11 cellular contexts compared by ENCODE assay signal in the genomic region with DNA sequence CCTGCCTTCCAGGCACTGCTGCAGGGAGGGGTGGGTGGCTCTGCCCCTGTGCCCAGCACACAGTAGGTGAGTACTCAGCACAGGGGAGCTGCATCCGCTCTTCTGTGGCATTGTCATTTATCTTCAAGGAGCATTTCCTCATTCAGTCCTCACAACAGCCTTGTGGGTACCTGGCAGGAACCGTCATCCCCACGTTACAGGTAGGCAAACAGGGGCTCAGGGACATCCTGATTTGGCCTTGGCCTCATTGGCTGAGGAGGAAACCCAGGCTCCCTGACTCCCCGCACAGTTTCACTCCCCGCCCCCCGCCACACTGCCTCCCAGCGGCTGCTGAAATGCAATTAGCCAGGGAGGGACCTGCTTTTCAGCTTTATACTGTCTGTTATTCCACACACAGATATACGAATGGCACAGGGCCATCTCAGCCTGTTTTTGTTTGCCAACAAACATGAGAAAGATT. TPM values are rescaled to one million over a fixed set of nuclear protein-coding genes. Genes with fewer than 3 reads are reported as not detected.
A peak's percentile ranks its signal among the peaks of the same experiment; 100 is the strongest.
DNase-seq lines count a peak whose midpoint lies in the region; ATAC-seq and TF ChIP-seq lines count a peak whose summit lies in the region.
"Had no signal": no experiment of that assay in that cellular context is flagged by ENCODE, and none has a peak within 500 bp of the region (broad histone marks: within the 10 kb centered on the region; RNA-seq: fewer than 3 reads in every experiment).

No MANE protein-coding gene starts in this region.

- CTCF ChIA-PET in MCF 10A (lab: Yijun Ruan, JAX): no interaction called here

- ATAC-seq in HG03039 (IDR thresholded peaks at IDR 0.05; ENCODE audit: unreplicated experiment): no peak

- H3K4me3 Mint-ChIP-seq in type B pancreatic cell: no peak overlapping the region
- no peak overlapping the region for H3K4me3 Mint-ChIP-seq in MCF 10A (ENCODE audit: unreplicated experiment)

- peaks cover 50% of the 10 kb centered on the region for H3K4me1 Mint-ChIP-seq in type B pancreatic cell (ENCODE audit: unreplicated experiment)
- H3K4me1 Mint-ChIP-seq in MCF 10A (ENCODE audit: insufficient read depth, unreplicated experiment): peaks cover 7% of the 10 kb centered on the region

- peak overlapping the region; percentile 24 for H3K27ac Mint-ChIP-seq in type B pancreatic cell
- no peak overlapping the region for H3K27ac Mint-ChIP-seq in MCF 10A (ENCODE audit: low read depth, unreplicated experiment)
- H3K27ac Mint-ChIP-seq: activated naive CD4-positive, alpha-beta T cell treated with anti-CD3 and anti-CD28 coated beads, Interleukin-2, amount 50 U/mL, for 72 hours had no signal

- H3K27me3 Mint-ChIP-seq in type B pancreatic cell (no peaks in the 10 kb centered on the region), MCF 10A (ENCODE audit: insufficient read depth, unreplicated experiment) (peaks cover 30% of the 10 kb centered on the region)

- intact Hi-C loops in MCF 10A (cut with micrococcal nuclease): no loop called here

- POLR2A ChIA-PET in MCF 10A (lab: Yijun Ruan, JAX): no interaction called here

- no peaks in the 10 kb centered on the region for H3K9me3 Mint-ChIP-seq in type B pancreatic cell
- no peaks in the 10 kb centered on the region for H3K9me3 Mint-ChIP-seq in MCF 10A (ENCODE audit: unreplicated experiment)
- H3K9me3 Mint-ChIP-seq: activated naive CD4-positive, alpha-beta T cell treated with anti-CD3 and anti-CD28 coated beads, Interleukin-2, amount 50 U/mL, for 72 hours had no signal

- TF ChIP-seq CTCF in type B pancreatic cell (conservative IDR thresholded peaks at IDR 0.05) (no peak), MCF 10A (IDR thresholded peaks at IDR 0.05; ENCODE audit: unreplicated experiment) (no peak)

- BruUV-seq in MCF 10A (replicated peaks; lab: Mats Ljungman, UMichigan): no TSS peak

- DNase-seq in stimulated activated CD4-positive, alpha-beta T cell treated with anti-CD3 and anti-CD28 coated beads, Interleukin-12 subunit alpha, Interleukin-12 subunit beta, amount 100 ng/mL, for 4 hours: peak; percentile 4
- no peak for DNase-seq in stimulated activated CD4-positive, alpha-beta T cell treated with anti-CD3 and anti-CD28 coated beads, Interleukin-4, amount 100 ng/mL, for 1 hour
- DNase-seq in UCSD-AML1 (lab: John Stamatoyannopoulos, UW; ENCODE audit: unreplicated experiment) (peak; percentile 42), iPS-NIHi11 (ENCODE audit: low spot score) (peak; percentile 69), type B pancreatic cell (ENCODE audit: extremely low spot score, unreplicated experiment) (no peak), NCI-H187 (lab: John Stamatoyannopoulos, UW) (no peak), MCF 10A (ENCODE audit: unreplicated experiment) (no peak)
- DNase-seq: NCI-H524 had no signal

- no peaks in the 10 kb centered on the region for H3K36me3 Mint-ChIP-seq in type B pancreatic cell
- no peaks in the 10 kb centered on the region for H3K36me3 Mint-ChIP-seq in MCF 10A (ENCODE audit: insufficient read depth, unreplicated experiment)
- H3K36me3 Mint-ChIP-seq: activated naive CD4-positive, alpha-beta T cell treated with anti-CD3 and anti-CD28 coated beads, Interleukin-2, amount 50 U/mL, for 72 hours had no signal

RNA-seq across cellular contexts. Expression of gene PNPLA1, which starts 24.3 kb away (rescaled TPM):
- total RNA-seq in type B pancreatic cell (ENCODE audit: low replicate concordance) (0.12 TPM in 1 of 2 replicates, not detected in the other), MCF 10A (2022) (0.27 TPM in 1 of 2 replicates, not detected in the other)
- total RNA-seq: activated naive CD4-positive, alpha-beta T cell treated with anti-CD3 and anti-CD28 coated beads, Interleukin-2, amount 50 U/mL, for 72 hours; T-helper 2 cell treated with Interferon-gamma antibody and Interleukin-4, amounts not matched to agents 100 ng/mL and 5 ng/mL, for 36 hours had no signal

RNA-seq across cellular contexts. Expression of gene BRPF3, which starts 49.1 kb away (rescaled TPM):
- total RNA-seq in type B pancreatic cell (ENCODE audit: low replicate concordance) (47.7 and 48.4 TPM in 2 replicates), MCF 10A (2022) (19.4 and 21.1 TPM in 2 replicates)

Comparison
In these comparisons a context has a peak if more than half of its experiments do, and no peak if none do; other contexts are left out.
1. DNase-seq: peak in stimulated activated CD4-positive, alpha-beta T cell treated with anti-CD3 and anti-CD28 coated beads, Interleukin-12 subunit alpha, Interleukin-12 subunit beta, amount 100 ng/mL, for 4 hours (single experiment), UCSD-AML1 (single experiment) and iPS-NIHi11 (single experiment); none in stimulated activated CD4-positive, alpha-beta T cell treated with anti-CD3 and anti-CD28 coated beads, Interleukin-4, amount 100 ng/mL, for 1 hour (single experiment), type B pancreatic cell (single experiment), NCI-H187 (0 of 2) and MCF 10A (single experiment).